9 cellular contexts compared by ENCODE assay signal in genomic region chr6:137975058-137975940, GRCh38.
A peak's percentile ranks its signal among the peaks of the same experiment; 100 is the strongest.
DNase-seq lines count a peak whose midpoint lies in the region; ATAC-seq, FAIRE-seq and TF ChIP-seq lines count a peak whose summit lies in the region.
"Had no signal": no experiment of that assay in that cellular context is flagged by ENCODE, and none has a peak within 500 bp of the region (broad histone marks: within the 10 kb centered on the region; RNA-seq: fewer than 3 reads in every experiment).

No MANE protein-coding gene starts in this region.

- ATAC-seq in HG02763 (IDR thresholded peaks at IDR 0.05; ENCODE audit: unreplicated experiment) = peak; percentile 41

- no peaks in the 10 kb centered on the region for H3K9me3 ChIP-seq in BE2C

- no peaks in the 10 kb centered on the region for H3K36me3 Mint-ChIP-seq in activated CD4-positive, alpha-beta memory T cell treated with anti-CD3 and anti-CD28 coated beads for 36 hours

- H3K27ac Mint-ChIP-seq in activated CD4-positive, alpha-beta memory T cell treated with anti-CD3 and anti-CD28 coated beads for 36 hours = peak overlapping the region; percentile 84

- peaks cover 60% of the 10 kb centered on the region for H3K4me1 Mint-ChIP-seq in activated CD4-positive, alpha-beta memory T cell treated with anti-CD3 and anti-CD28 coated beads for 36 hours (ENCODE audit: low read depth)

- no peaks in the 10 kb centered on the region for H3K4me1 ChIP-seq in BE2C

- no peaks in the 10 kb centered on the region for H3K27me3 ChIP-seq in BE2C

- H3K4me3 Mint-ChIP-seq in activated CD4-positive, alpha-beta memory T cell treated with anti-CD3 and anti-CD28 coated beads for 36 hours = peak overlapping the region; percentile 64

- no peak overlapping the region for H3K4me3 ChIP-seq in BE2C (ENCODE audit: low read depth, low read length)

- TF ChIP-seq CTCF in BE2C (IDR thresholded peaks at IDR 0.05; ENCODE audit: low read depth, low read length) = no peak

- DNase-seq in SKM-1 treated with dmso at 0.1 percent for 144 hours (lab: John Stamatoyannopoulos, UW; ENCODE audit: unreplicated experiment) (peak; percentile 36), SKM-1 (lab: John Stamatoyannopoulos, UW; ENCODE audit: unreplicated experiment) (no peak), left kidney (ENCODE audit: low read depth, low spot score) (peak; percentile 15), NCI-H1048 (lab: John Stamatoyannopoulos, UW) (no peak), RCC 7860 (ENCODE audit: low spot score) (no peak), BE2C (no peak)
- DNase-seq in activated CD4-positive, alpha-beta memory T cell treated with anti-CD3 and anti-CD28 coated beads for 36 hours = peak; percentile 38

- H3K36me3 ChIP-seq in BE2C = no peaks in the 10 kb centered on the region

- intact Hi-C loops in activated CD4-positive, alpha-beta memory T cell treated with anti-CD3 and anti-CD28 coated beads for 36 hours (cut with micrococcal nuclease) = loop anchor here (1.0 to 2.0 kb wide), 7 partner anchors 25 to 270 kb away; no protein-coding TSS in a partner anchor

- FAIRE-seq in RCC 7860 (lab: Jason Lieb, UNC) = no peak
- FAIRE-seq: colon had no signal

- H3K27me3 Mint-ChIP-seq in activated CD4-positive, alpha-beta memory T cell treated with anti-CD3 and anti-CD28 coated beads for 36 hours = no peaks in the 10 kb centered on the region

- POLR2A ChIA-PET in activated CD4-positive, alpha-beta memory T cell treated with anti-CD3 and anti-CD28 coated beads for 36 hours (lab: Charles Lee) = interaction anchor here (0.9 to 2.3 kb wide), 13 partner anchors 25 to 276 kb away, joined by 3 to 11 read pairs (median 4); partner anchors contain the start of gene TNFAIP3

- CTCF ChIA-PET in activated CD4-positive, alpha-beta memory T cell treated with anti-CD3 and anti-CD28 coated beads for 36 hours (lab: Charles Lee) = interaction anchor here (0.5 to 4.6 kb wide), 29 partner anchors 13 to 633 kb away, joined by 3 to 72 read pairs (median 4); partner anchors contain the start of gene TNFAIP3

- H3K9me3 Mint-ChIP-seq in activated CD4-positive, alpha-beta memory T cell treated with anti-CD3 and anti-CD28 coated beads for 36 hours = no peaks in the 10 kb centered on the region

Comparison
In these comparisons a context has a peak if more than half of its experiments do, and no peak if none do; other contexts are left out.
1. DNase-seq: peak in SKM-1 treated with dmso at 0.1 percent for 144 hours (single experiment), activated CD4-positive, alpha-beta memory T cell treated with anti-CD3 and anti-CD28 coated beads for 36 hours (single experiment) and left kidney (single experiment); none in SKM-1 (single experiment), NCI-H1048 (single experiment), RCC 7860 (single experiment) and BE2C (single experiment).